In the genomic region with DNA sequence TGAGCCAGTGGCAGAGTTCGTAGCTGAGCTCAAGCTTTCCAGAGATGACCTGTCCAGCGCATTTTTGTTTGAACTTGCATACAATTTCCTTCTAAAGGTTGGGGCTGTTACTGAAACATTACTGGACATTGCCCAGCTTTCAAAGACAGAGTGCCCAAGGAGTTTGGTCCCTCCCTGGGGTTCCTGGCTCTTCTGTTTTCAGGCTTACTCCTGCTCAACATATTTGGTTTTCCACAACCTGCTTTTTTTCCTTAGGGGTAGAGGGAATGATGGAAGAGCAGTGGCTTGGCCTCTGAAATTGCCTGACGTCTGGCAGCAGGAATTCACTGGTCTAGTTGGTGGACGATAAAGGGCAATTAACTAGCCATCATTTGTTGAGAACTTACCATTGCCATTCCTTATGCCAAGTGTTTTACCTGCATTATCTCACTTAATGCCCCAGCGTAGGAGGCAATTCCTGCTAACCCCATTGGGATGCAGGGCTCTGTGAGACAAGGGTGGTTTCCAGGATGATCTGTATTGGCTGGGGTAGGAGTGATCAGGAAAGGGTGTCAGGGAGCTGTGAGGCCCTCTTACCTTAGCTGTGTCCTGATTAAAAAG, we compare ENCODE assay signal across 1 cellular context.
TF ChIP-seq lines count a peak whose summit lies in the region.

No MANE protein-coding gene starts in this region.

TF ChIP-seq in K562, 482 proteins besides CTCF, POLR2A, EP300 and RAD21:
- TF ChIP-seq, protein P1, sequence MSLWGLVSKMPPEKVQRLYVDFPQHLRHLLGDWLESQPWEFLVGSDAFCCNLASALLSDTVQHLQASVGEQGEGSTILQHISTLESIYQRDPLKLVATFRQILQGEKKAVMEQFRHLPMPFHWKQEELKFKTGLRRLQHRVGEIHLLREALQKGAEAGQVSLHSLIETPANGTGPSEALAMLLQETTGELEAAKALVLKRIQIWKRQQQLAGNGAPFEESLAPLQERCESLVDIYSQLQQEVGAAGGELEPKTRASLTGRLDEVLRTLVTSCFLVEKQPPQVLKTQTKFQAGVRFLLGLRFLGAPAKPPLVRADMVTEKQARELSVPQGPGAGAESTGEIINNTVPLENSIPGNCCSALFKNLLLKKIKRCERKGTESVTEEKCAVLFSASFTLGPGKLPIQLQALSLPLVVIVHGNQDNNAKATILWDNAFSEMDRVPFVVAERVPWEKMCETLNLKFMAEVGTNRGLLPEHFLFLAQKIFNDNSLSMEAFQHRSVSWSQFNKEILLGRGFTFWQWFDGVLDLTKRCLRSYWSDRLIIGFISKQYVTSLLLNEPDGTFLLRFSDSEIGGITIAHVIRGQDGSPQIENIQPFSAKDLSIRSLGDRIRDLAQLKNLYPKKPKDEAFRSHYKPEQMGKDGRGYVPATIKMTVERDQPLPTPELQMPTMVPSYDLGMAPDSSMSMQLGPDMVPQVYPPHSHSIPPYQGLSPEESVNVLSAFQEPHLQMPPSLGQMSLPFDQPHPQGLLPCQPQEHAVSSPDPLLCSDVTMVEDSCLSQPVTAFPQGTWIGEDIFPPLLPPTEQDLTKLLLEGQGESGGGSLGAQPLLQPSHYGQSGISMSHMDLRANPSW (CRISPR knock-in tag; IDR thresholded peaks at IDR 0.05), result no peak
- no peak for TF ChIP-seq TOE1 (IDR thresholded peaks at IDR 0.05; ENCODE audit: borderline replicate concordance)
- no peak for TF ChIP-seq TOE1 (CRISPR knock-in tag; IDR thresholded peaks at IDR 0.05; ENCODE audit: borderline replicate concordance, low read depth)
- no peak for TF ChIP-seq LEF1 (IDR thresholded peaks at IDR 0.05)
- no peak for TF ChIP-seq ZNF197 (CRISPR knock-in tag; IDR thresholded peaks at IDR 0.05; ENCODE audit: low read depth)
- TF ChIP-seq SMARCC2 (IDR thresholded peaks at IDR 0.05; ENCODE audit: low read depth), result no peak
- no peak for TF ChIP-seq PHF8 (IDR thresholded peaks at IDR 0.05; ENCODE audit: borderline replicate concordance, low read length)
- no peak for TF ChIP-seq ZNF316 (IDR thresholded peaks at IDR 0.05)
- TF ChIP-seq, protein P2, sequence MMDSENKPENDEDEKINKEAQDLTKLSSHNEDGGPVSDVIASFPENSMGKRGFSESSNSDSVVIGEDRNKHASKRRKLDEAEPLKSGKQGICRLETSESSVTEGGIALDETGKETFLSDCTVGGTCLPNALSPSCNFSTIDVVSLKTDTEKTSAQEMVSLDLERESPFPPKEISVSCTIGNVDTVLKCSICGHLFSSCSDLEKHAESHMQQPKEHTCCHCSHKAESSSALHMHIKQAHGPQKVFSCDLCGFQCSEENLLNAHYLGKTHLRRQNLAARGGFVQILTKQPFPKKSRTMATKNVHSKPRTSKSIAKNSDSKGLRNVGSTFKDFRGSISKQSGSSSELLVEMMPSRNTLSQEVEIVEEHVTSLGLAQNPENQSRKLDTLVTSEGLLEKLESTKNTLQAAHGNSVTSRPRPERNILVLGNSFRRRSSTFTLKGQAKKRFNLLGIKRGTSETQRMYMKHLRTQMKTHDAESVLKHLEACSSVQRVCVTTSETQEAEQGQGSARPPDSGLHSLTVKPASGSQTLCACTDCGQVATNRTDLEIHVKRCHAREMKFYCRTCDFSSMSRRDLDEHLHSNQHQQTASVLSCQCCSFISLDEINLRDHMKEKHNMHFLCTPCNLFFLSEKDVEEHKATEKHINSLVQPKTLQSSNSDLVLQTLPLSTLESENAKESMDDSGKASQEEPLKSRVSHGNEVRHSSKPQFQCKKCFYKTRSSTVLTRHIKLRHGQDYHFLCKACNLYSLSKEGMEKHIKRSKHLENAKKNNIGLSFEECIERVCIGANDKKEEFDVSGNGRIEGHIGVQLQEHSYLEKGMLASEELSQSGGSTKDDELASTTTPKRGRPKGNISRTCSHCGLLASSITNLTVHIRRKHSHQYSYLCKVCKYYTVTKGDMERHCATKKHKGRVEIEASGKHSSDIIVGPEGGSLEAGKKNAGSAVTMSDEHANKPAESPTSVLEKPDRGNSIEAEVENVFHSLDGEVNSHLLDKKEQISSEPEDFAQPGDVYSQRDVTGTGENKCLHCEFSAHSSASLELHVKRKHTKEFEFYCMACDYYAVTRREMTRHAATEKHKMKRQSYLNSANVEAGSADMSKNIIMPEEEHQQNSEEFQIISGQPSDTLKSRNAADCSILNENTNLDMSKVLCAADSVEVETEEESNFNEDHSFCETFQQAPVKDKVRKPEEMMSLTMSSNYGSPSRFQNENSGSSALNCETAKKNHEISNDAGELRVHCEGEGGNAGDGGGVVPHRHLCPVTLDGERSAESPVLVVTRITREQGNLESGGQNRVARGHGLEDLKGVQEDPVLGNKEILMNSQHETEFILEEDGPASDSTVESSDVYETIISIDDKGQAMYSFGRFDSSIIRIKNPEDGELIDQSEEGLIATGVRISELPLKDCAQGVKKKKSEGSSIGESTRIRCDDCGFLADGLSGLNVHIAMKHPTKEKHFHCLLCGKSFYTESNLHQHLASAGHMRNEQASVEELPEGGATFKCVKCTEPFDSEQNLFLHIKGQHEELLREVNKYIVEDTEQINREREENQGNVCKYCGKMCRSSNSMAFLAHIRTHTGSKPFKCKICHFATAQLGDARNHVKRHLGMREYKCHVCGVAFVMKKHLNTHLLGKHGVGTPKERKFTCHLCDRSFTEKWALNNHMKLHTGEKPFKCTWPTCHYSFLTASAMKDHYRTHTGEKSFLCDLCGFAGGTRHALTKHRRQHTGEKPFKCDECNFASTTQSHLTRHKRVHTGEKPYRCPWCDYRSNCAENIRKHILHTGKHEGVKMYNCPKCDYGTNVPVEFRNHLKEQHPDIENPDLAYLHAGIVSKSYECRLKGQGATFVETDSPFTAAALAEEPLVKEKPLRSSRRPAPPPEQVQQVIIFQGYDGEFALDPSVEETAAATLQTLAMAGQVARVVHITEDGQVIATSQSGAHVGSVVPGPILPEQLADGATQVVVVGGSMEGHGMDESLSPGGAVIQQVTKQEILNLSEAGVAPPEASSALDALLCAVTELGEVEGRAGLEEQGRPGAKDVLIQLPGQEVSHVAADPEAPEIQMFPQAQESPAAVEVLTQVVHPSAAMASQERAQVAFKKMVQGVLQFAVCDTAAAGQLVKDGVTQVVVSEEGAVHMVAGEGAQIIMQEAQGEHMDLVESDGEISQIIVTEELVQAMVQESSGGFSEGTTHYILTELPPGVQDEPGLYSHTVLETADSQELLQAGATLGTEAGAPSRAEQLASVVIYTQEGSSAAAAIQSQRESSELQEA (IDR thresholded peaks at IDR 0.05; ENCODE audit: low read depth), result no peak
- TF ChIP-seq, protein P3, sequence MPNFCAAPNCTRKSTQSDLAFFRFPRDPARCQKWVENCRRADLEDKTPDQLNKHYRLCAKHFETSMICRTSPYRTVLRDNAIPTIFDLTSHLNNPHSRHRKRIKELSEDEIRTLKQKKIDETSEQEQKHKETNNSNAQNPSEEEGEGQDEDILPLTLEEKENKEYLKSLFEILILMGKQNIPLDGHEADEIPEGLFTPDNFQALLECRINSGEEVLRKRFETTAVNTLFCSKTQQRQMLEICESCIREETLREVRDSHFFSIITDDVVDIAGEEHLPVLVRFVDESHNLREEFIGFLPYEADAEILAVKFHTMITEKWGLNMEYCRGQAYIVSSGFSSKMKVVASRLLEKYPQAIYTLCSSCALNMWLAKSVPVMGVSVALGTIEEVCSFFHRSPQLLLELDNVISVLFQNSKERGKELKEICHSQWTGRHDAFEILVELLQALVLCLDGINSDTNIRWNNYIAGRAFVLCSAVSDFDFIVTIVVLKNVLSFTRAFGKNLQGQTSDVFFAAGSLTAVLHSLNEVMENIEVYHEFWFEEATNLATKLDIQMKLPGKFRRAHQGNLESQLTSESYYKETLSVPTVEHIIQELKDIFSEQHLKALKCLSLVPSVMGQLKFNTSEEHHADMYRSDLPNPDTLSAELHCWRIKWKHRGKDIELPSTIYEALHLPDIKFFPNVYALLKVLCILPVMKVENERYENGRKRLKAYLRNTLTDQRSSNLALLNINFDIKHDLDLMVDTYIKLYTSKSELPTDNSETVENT (CRISPR knock-in tag; IDR thresholded peaks at IDR 0.05), result no peak
- no peak for TF ChIP-seq ZZZ3 (IDR thresholded peaks at IDR 0.05)
- TF ChIP-seq RFX7 (CRISPR knock-in tag; IDR thresholded peaks at IDR 0.05), result no peak
- no peak for TF ChIP-seq FOS (IDR thresholded peaks at IDR 0.05; ENCODE audit: extremely low read depth, insufficient read length)
- TF ChIP-seq HNRNPLL (IDR thresholded peaks at IDR 0.05; ENCODE audit: low read depth, low read length, poor library complexity, severe bottlenecking), result no peak
- TF ChIP-seq HMG20B (CRISPR knock-in tag; IDR thresholded peaks at IDR 0.05), result no peak
- TF ChIP-seq, protein P4, sequence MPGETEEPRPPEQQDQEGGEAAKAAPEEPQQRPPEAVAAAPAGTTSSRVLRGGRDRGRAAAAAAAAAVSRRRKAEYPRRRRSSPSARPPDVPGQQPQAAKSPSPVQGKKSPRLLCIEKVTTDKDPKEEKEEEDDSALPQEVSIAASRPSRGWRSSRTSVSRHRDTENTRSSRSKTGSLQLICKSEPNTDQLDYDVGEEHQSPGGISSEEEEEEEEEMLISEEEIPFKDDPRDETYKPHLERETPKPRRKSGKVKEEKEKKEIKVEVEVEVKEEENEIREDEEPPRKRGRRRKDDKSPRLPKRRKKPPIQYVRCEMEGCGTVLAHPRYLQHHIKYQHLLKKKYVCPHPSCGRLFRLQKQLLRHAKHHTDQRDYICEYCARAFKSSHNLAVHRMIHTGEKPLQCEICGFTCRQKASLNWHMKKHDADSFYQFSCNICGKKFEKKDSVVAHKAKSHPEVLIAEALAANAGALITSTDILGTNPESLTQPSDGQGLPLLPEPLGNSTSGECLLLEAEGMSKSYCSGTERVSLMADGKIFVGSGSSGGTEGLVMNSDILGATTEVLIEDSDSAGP (CRISPR knock-in tag; IDR thresholded peaks at IDR 0.05), result no peak
- no peak for TF ChIP-seq HNRNPK (IDR thresholded peaks at IDR 0.05; ENCODE audit: low read depth, low read length, poor library complexity, severe bottlenecking)
- no peak for TF ChIP-seq GTF2E2 (tag; IDR thresholded peaks at IDR 0.05)
- no peak for TF ChIP-seq ZNF263 (CRISPR knock-in tag; IDR thresholded peaks at IDR 0.05; ENCODE audit: borderline replicate concordance)
